ENCODE assay signal across 24 cellular contexts in the genomic region with DNA sequence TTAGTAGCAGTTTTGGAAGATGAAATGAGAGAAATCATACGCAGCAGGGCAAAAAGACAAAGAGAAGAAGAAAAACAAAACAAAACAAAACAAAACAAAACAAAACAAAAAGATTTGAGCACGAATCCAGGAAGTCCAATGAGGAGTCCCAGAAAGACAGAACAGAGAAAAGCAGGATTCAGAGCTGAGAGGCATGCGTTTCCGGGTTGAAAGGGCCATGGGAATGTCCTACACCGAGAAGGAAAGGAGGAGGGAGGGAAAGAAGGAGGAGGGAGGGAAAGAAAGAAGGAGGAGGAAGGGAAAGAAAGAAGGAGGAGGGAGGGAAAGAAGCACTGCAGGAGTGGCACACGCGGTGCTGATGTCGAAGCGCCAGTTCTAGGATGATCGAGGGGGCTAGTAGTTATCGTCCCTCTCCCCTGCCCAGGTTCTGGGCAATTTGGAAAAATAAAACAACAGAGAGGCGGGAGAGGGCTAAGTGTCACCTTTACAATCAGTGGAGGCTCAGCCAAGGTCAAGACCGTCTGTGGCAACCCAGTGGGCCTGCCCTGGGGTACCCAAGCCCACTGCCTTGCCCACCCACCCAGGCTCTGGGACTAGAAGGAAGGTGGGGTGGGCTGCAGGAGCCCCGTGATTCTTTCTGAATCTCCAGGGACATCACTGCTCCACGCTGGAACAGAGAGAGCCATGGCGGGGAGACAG.
A peak's percentile ranks its signal among the peaks of the same experiment; 100 is the strongest.
DNase-seq lines count a peak whose midpoint lies in the region; ATAC-seq and TF ChIP-seq lines count a peak whose summit lies in the region.
"Had no signal": no experiment of that assay in that cellular context is flagged by ENCODE, and none has a peak within 500 bp of the region (broad histone marks: within the 10 kb centered on the region; RNA-seq: fewer than 3 reads in every experiment).

No MANE protein-coding gene starts in this region.

- intact Hi-C loops in MCF 10A (cut with micrococcal nuclease) = no loop called here
- intact Hi-C loops in mammary epithelial cell (cut with micrococcal nuclease) = no loop called here
- intact Hi-C loops in posterior vena cava (cut with DNase I) = no loop called here
- intact Hi-C loops in uterus (cut with DNase I; ENCODE audit: low total_unique reads) = no loop called here

- dilution Hi-C loops in mammary epithelial cell (cut with HindIII; ENCODE audit: low sequenced_read_pairs) = no loop called here

- DNase-seq in MCF 10A (ENCODE audit: unreplicated experiment) = no peak
- no peak for DNase-seq in mammary epithelial cell
- peak; percentile 57 for DNase-seq in coronary artery (ENCODE audit: low spot score)
- DNase-seq in posterior vena cava (ENCODE audit: low spot score) = peak; percentile 26
- peak; percentile 6 to 12 for DNase-seq in uterus
- DNase-seq in naive thymus-derived CD8-positive, alpha-beta T cell = no peak
- no peak for DNase-seq in stimulated activated CD8-positive, alpha-beta memory T cell treated with anti-CD3 and anti-CD28 coated beads, Interleukin-4, amount 100 ng/mL, for 48 hours
- DNase-seq: Calu3, DMS79 treated with DMSO at 0.1 percent for 48 hours, GF-D8, H9, NCI-H1092, NCI-H1417 treated with DMSO at 0.1 percent for 48 hours, NCI-H1694 treated with DMSO at 0.1 percent for 48 hours, NCI-H2081 treated with DMSO at 0.1 percent for 48 hours, NCI-H2171, NCI-H510A, NCI-H69, RPMI8226, SHP77 had no signal

- no TSS peak for BruUV-seq in MCF 10A (replicated peaks; lab: Mats Ljungman, UMichigan)
- no TSS peak for BruUV-seq in mammary epithelial cell (replicated peaks; lab: Mats Ljungman, UMichigan)

- H3K4me3 ChIP-seq in mammary epithelial cell (replicated peaks in 1 of 3; ENCODE audit: insufficient read depth in 1 of 3, low read depth in 2 of 3, low read length in 3 of 3) (no peak overlapping the region), coronary artery (no peak overlapping the region), uterus (no peak overlapping the region)
- H3K4me3 ChIP-seq: GM23338 had no signal

- H3K9me3 ChIP-seq in mammary epithelial cell (replicated peaks; ENCODE audit: insufficient read depth, low read length) (no peaks in the 10 kb centered on the region), uterus (no peaks in the 10 kb centered on the region)

- no peaks in the 10 kb centered on the region for H4K20me1 ChIP-seq in mammary epithelial cell (ENCODE audit: insufficient read depth, low read length)

- H3K9me3 Mint-ChIP-seq in MCF 10A (ENCODE audit: unreplicated experiment) = peaks cover 8% of the 10 kb centered on the region
- H3K9me3 Mint-ChIP-seq in naive thymus-derived CD8-positive, alpha-beta T cell = no peaks in the 10 kb centered on the region
- H3K9me3 Mint-ChIP-seq: GM23338, IgD-negative memory B cell had no signal

- H3K4me1 ChIP-seq in mammary epithelial cell (ENCODE audit: insufficient read depth, low read length) = peaks cover 25% of the 10 kb centered on the region
- H3K4me1 ChIP-seq in uterus = no peaks in the 10 kb centered on the region

- peaks cover 33% of the 10 kb centered on the region for H3K4me1 Mint-ChIP-seq in MCF 10A (ENCODE audit: insufficient read depth, unreplicated experiment)
- H3K4me1 Mint-ChIP-seq in naive thymus-derived CD8-positive, alpha-beta T cell = no peaks in the 10 kb centered on the region
- H3K4me1 Mint-ChIP-seq: GM23338, H9 had no signal

- no peak overlapping the region for H3K4me2 ChIP-seq in mammary epithelial cell (ENCODE audit: insufficient read depth, low read depth, low read length)
- H3K4me2 ChIP-seq: GM23338, KMS-11 had no signal

- no peak for TF ChIP-seq POLR2A in uterus (IDR thresholded peaks at IDR 0.05)

- WGBS in mammary epithelial cell (ENCODE audit: low coverage, missing lambda C conversion rate) = 92% methylated on average over 16 of the region's 16 CpGs

- H3K36me3 ChIP-seq in mammary epithelial cell (ENCODE audit: insufficient read depth, low read length) (no peaks in the 10 kb centered on the region), uterus (no peaks in the 10 kb centered on the region)

- no peak overlapping the region for H3K9ac ChIP-seq in mammary epithelial cell (ENCODE audit: insufficient read depth, low read length)
- H3K9ac ChIP-seq: KMS-11 had no signal

- CTCF ChIA-PET in MCF 10A (lab: Yijun Ruan, JAX) (interaction anchor here (0.6 kb wide), 1 partner anchor 132 kb away, joined by 3 read pairs; no protein-coding TSS in a partner anchor), mammary epithelial cell (lab: Charles Lee; ENCODE audit: low non-redundant PET) (no interaction called here)

- peak overlapping the region; percentile 28 for H3K27ac Mint-ChIP-seq in MCF 10A (ENCODE audit: low read depth, unreplicated experiment)
- H3K27ac Mint-ChIP-seq in naive thymus-derived CD8-positive, alpha-beta T cell = no peak overlapping the region
- H3K27ac Mint-ChIP-seq: GM23338, H9 had no signal

- no peaks in the 10 kb centered on the region for H3K79me2 ChIP-seq in mammary epithelial cell (ENCODE audit: insufficient read depth, low read length)

- in situ Hi-C loops in mammary epithelial cell (cut with MboI; ENCODE audit: low sequenced_read_pairs in 2 of 2) = no loop called here

- no peaks in the 10 kb centered on the region for H3K27me3 Mint-ChIP-seq in MCF 10A (ENCODE audit: insufficient read depth, unreplicated experiment)
- peaks cover 3 to 20% (median 16%) of the 10 kb centered on the region in 5 donors for H3K27me3 Mint-ChIP-seq in naive thymus-derived CD8-positive, alpha-beta T cell

- peaks cover 26% of the 10 kb centered on the region for H3K36me3 Mint-ChIP-seq in MCF 10A (ENCODE audit: insufficient read depth, unreplicated experiment)
- no peaks in the 10 kb centered on the region for H3K36me3 Mint-ChIP-seq in naive thymus-derived CD8-positive, alpha-beta T cell

- no peak overlapping the region for H2AFZ ChIP-seq in mammary epithelial cell (ENCODE audit: low read depth, low read length)
- H2AFZ ChIP-seq: GM23338 had no signal

- H3K27me3 ChIP-seq in mammary epithelial cell (ENCODE audit: insufficient read depth, low read length) = no peaks in the 10 kb centered on the region
- H3K27me3 ChIP-seq in uterus = no peaks in the 10 kb centered on the region

- no peak overlapping the region for H3K4me3 Mint-ChIP-seq in MCF 10A (ENCODE audit: unreplicated experiment)
- no peak overlapping the region for H3K4me3 Mint-ChIP-seq in naive thymus-derived CD8-positive, alpha-beta T cell
- H3K4me3 Mint-ChIP-seq: GM23338, H9 had no signal

- POLR2A ChIA-PET in MCF 10A (lab: Yijun Ruan, JAX) = no interaction called here
- POLR2A ChIA-PET in naive thymus-derived CD8-positive, alpha-beta T cell (lab: Charles Lee) = interaction anchor here (0.7 kb wide), 1 partner anchor 9 kb away, joined by 4 read pairs; no protein-coding TSS in a partner anchor

- no peak for TF ChIP-seq CTCF in MCF 10A (IDR thresholded peaks at IDR 0.05; ENCODE audit: unreplicated experiment)
- no peak for TF ChIP-seq CTCF in mammary epithelial cell (conservative IDR thresholded peaks at IDR 0.05 in 1 of 2, IDR thresholded peaks at IDR 0.05 in 1 of 2; ENCODE audit: extremely low read depth in 1 of 2, insufficient read depth in 1 of 2, low read depth in 1 of 2, low read length in 2 of 2)
- no peak for TF ChIP-seq CTCF in coronary artery (IDR thresholded peaks at IDR 0.05)
- no peak for TF ChIP-seq CTCF in uterus (IDR thresholded peaks at IDR 0.05)

- H3K27ac ChIP-seq in mammary epithelial cell (ENCODE audit: insufficient read depth, low read depth, low read length) (no peak overlapping the region), coronary artery (no peak overlapping the region), uterus (no peak overlapping the region)
- H3K27ac ChIP-seq: KMS-11 had no signal

- ATAC-seq in GM18502 (IDR thresholded peaks at IDR 0.05; ENCODE audit: poor library complexity, unreplicated experiment) = no peak
- ATAC-seq in naive thymus-derived CD8-positive, alpha-beta T cell = no peak
- ATAC-seq: GM23338 had no signal

Comparison
In these comparisons a context has a peak if more than half of its experiments do, and no peak if none do; other contexts are left out.
1. DNase-seq: peak in coronary artery (single experiment), posterior vena cava (single experiment) and uterus (2 of 2); none in MCF 10A (single experiment), mammary epithelial cell (single experiment), naive thymus-derived CD8-positive, alpha-beta T cell (0 of 10) and stimulated activated CD8-positive, alpha-beta memory T cell treated with anti-CD3 and anti-CD28 coated beads, Interleukin-4, amount 100 ng/mL, for 48 hours (single experiment).